11 cellular contexts compared by ENCODE assay signal in the genomic region with DNA sequence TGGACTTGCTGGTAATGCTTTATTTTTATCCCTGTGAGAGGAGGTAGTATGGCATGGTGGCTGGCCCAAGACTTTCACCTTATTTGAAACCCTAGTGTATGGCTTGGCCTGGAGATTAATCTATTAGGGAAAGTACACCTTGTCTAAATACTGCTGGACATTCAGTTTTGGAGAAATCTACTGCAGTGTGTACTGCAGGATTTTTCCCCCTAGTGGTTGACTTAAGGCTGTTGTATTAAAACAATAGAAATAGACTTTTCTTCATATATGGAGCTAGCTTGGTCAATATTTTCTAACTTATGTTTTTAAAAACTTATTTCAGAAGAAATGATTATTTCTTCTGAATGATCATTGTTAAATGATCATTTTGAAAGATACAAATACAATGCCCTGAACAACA. TPM values are rescaled to one million over a fixed set of nuclear protein-coding genes. Genes with fewer than 3 reads are reported as not detected.
DNase-seq lines count a peak whose midpoint lies in the region; ATAC-seq and TF ChIP-seq lines count a peak whose summit lies in the region.
"Had no signal": no experiment of that assay in that cellular context is flagged by ENCODE, and none has a peak within 500 bp of the region (broad histone marks: within the 10 kb centered on the region; RNA-seq: fewer than 3 reads in every experiment).

No MANE protein-coding gene starts in this region.

- no peak overlapping the region for H2AK5ac ChIP-seq in mesendoderm (ENCODE audit: low read length)

- H3K27ac ChIP-seq in cardiac muscle cell (no peak overlapping the region), PC-9 (no peak overlapping the region), fibroblast of lung (ENCODE audit: insufficient read depth, low read length) (no peak overlapping the region), mesendoderm (ENCODE audit: low read depth, low read length) (no peak overlapping the region)

- intact Hi-C loops in left ventricle myocardium superior (cut with micrococcal nuclease) (no loop called here), PC-9 (cut with micrococcal nuclease; ENCODE audit: unreplicated experiment) (no loop called here), CD14-positive monocyte (cut with micrococcal nuclease) (no loop called here)

- H3K9me3 ChIP-seq in cardiac muscle cell (ENCODE audit: low read depth) (no peaks in the 10 kb centered on the region), PC-9 (ENCODE audit: insufficient read depth, low read depth) (no peaks in the 10 kb centered on the region), fibroblast of lung (ENCODE audit: control insufficient read depth, insufficient read depth, low read depth, low read length) (no peaks in the 10 kb centered on the region)

- H3K4me2 ChIP-seq in PC-9 (no peak overlapping the region), fibroblast of lung (ENCODE audit: extremely low read depth, insufficient read depth, low read length) (no peak overlapping the region), mesendoderm (ENCODE audit: low read length) (no peak overlapping the region)

- H3K36me3 ChIP-seq in cardiac muscle cell: no peaks in the 10 kb centered on the region
- no peaks in the 10 kb centered on the region for H3K36me3 ChIP-seq in PC-9 (ENCODE audit: low read depth)
- no peaks in the 10 kb centered on the region for H3K36me3 ChIP-seq in fibroblast of lung (ENCODE audit: control insufficient read depth, insufficient read depth, low read length)
- H3K36me3 ChIP-seq in mesendoderm (ENCODE audit: control insufficient read depth, insufficient read depth, low read length): no peaks in the 10 kb centered on the region

- no peaks in the 10 kb centered on the region for H3K9me3 Mint-ChIP-seq in CD14-positive monocyte

- H3K27me3 Mint-ChIP-seq in CD14-positive monocyte (ENCODE audit: low read depth in 3 of 3): peaks cover 3 to 7% (median 5%) of the 10 kb centered on the region in 3 donors

- no peaks in the 10 kb centered on the region for H3F3A ChIP-seq in PC-9 (ENCODE audit: insufficient read depth, low read depth)

- H3K4me3 ChIP-seq in cardiac muscle cell (no peak overlapping the region), PC-9 (no peak overlapping the region), fibroblast of lung (replicated peaks in 1 of 4; ENCODE audit: control extremely low read depth in 1 of 4, insufficient read depth in 1 of 4, low read depth in 3 of 4, low read length in 4 of 4) (no peak overlapping the region), mesendoderm (ENCODE audit: low read length) (no peak overlapping the region)

- POLR2A ChIA-PET in PC-9 (lab: Charles Lee; ENCODE audit: unreplicated experiment): no interaction called here

- no peak overlapping the region for H3K27ac Mint-ChIP-seq in CD14-positive monocyte

- no peaks in the 10 kb centered on the region for H3K4me1 ChIP-seq in cardiac muscle cell (ENCODE audit: low read depth)
- H3K4me1 ChIP-seq in PC-9 (replicated peaks; ENCODE audit: insufficient read depth): no peaks in the 10 kb centered on the region
- no peaks in the 10 kb centered on the region for H3K4me1 ChIP-seq in fibroblast of lung (ENCODE audit: control insufficient read depth, extremely low read depth, insufficient read depth, low read length)
- no peaks in the 10 kb centered on the region for H3K4me1 ChIP-seq in mesendoderm (ENCODE audit: control insufficient read depth, low read depth, low read length)

- H3K23ac ChIP-seq in mesendoderm (ENCODE audit: low read length): no peak overlapping the region

- no peak overlapping the region for H3K9ac ChIP-seq in fibroblast of lung (ENCODE audit: insufficient read depth, low read length)
- H3K9ac ChIP-seq in mesendoderm (ENCODE audit: low read length): no peak overlapping the region

- ATAC-seq in left ventricle myocardium superior: no peak

- H3K27me3 ChIP-seq in cardiac muscle cell (peaks cover 11% of the 10 kb centered on the region), PC-9 (ENCODE audit: insufficient read depth, low read depth) (no peaks in the 10 kb centered on the region), fibroblast of lung (ENCODE audit: control insufficient read depth, insufficient read depth, low read length) (no peaks in the 10 kb centered on the region), mesendoderm (ENCODE audit: insufficient read depth, low read length, poor library complexity) (no peaks in the 10 kb centered on the region)

- H4K5ac ChIP-seq in mesendoderm (ENCODE audit: low read length): no peak overlapping the region

- H3K79me1 ChIP-seq in mesendoderm (ENCODE audit: low read length): no peaks in the 10 kb centered on the region

- TF ChIP-seq CTCF in cardiac muscle cell (IDR thresholded peaks at IDR 0.05; ENCODE audit: low read depth, low read length) (peak; percentile 36), PC-9 (conservative IDR thresholded peaks at IDR 0.05) (peak; percentile 48; the same call in 1 of the 2 replicates), fibroblast of lung (conservative IDR thresholded peaks at IDR 0.05 in 1 of 2, IDR thresholded peaks at IDR 0.05 in 1 of 2; ENCODE audit: low read depth in 1 of 2, low read length in 2 of 2) (peak; percentile 10 to 41), CD14-positive monocyte (IDR thresholded peaks at IDR 0.05) (no peak)

- H3K79me2 ChIP-seq in PC-9 (ENCODE audit: low read depth): no peaks in the 10 kb centered on the region
- no peaks in the 10 kb centered on the region for H3K79me2 ChIP-seq in fibroblast of lung (ENCODE audit: control insufficient read depth, insufficient read depth, low read length)
- no peaks in the 10 kb centered on the region for H3K79me2 ChIP-seq in mesendoderm (ENCODE audit: control insufficient read depth, insufficient read depth, low read length)

- H4K8ac ChIP-seq in mesendoderm (ENCODE audit: low read depth, low read length): no peak overlapping the region

- no peak overlapping the region for H2BK15ac ChIP-seq in mesendoderm (replicated peaks; ENCODE audit: low read depth)

- H2BK5ac ChIP-seq in mesendoderm (ENCODE audit: low read length): no peak overlapping the region

- no peak for DNase-seq in cardiac muscle cell (ENCODE audit: low read depth in 1 of 2, low spot score in 1 of 2)
- no peak for DNase-seq in left ventricle myocardium superior
- DNase-seq in PC-9: no peak
- no peak for DNase-seq in fibroblast of lung (ENCODE audit: low read depth in 2 of 2)
- DNase-seq in CD14-positive monocyte (ENCODE audit: low spot score): no peak
- no peak for DNase-seq in mesendoderm
- DNase-seq in iPS-NIHi7 (ENCODE audit: extremely low spot score): no peak
- no peak for DNase-seq in H4 (ENCODE audit: low spot score)
- DNase-seq: C1 segment of cervical spinal cord; kidney; stimulated activated CD4-positive, alpha-beta T cell treated with anti-CD3 and anti-CD28 coated beads, Interleukin-15, amount 100 ng/mL, for 24 hours had no signal

- H3K4ac ChIP-seq in mesendoderm (ENCODE audit: low read depth, low read length): no peak overlapping the region

- H3K18ac ChIP-seq in mesendoderm (ENCODE audit: low read length): no peak overlapping the region

- H3K36me3 Mint-ChIP-seq in CD14-positive monocyte: no peaks in the 10 kb centered on the region

- H4K20me1 ChIP-seq in PC-9 (ENCODE audit: insufficient read depth) (no peaks in the 10 kb centered on the region), fibroblast of lung (ENCODE audit: control insufficient read depth, extremely low read depth, insufficient read depth, low read length) (no peaks in the 10 kb centered on the region)

- H3K56ac ChIP-seq in mesendoderm (ENCODE audit: low read length): no peak overlapping the region

- peaks cover 5% of the 10 kb centered on the region for H3K4me1 Mint-ChIP-seq in CD14-positive monocyte

- no peak overlapping the region for H3K4me3 Mint-ChIP-seq in CD14-positive monocyte

- H2AFZ ChIP-seq in PC-9 (no peak overlapping the region), fibroblast of lung (ENCODE audit: low read length) (no peak overlapping the region)

- no peak overlapping the region for H2BK120ac ChIP-seq in mesendoderm (ENCODE audit: low read depth, low read length)

- CTCF ChIA-PET in PC-9 (lab: Charles Lee): no interaction called here

- no TSS peak for BruUV-seq in PC-9 (replicated peaks; lab: Mats Ljungman, UMichigan)

- H3K9me2 ChIP-seq in PC-9 (ENCODE audit: insufficient read depth): no peaks in the 10 kb centered on the region

RNA-seq across cellular contexts. Expression of a gene that starts 13.9 kb away (rescaled TPM):
- total RNA-seq in cardiac muscle cell (0.18 TPM in 2 replicates), left ventricle myocardium superior (not detected), PC-9 (2021) (not detected in 2 replicates), fibroblast of lung (under 0.01 TPM in 1 of 2 replicates, not detected in the other)
- polyA plus RNA-seq in cardiac muscle cell (0.24 TPM in 1 of 2 replicates, not detected in the other), fibroblast of lung (not detected in 2 replicates), CD14-positive monocyte (not detected)
- not detected in 2 replicates for polyA plus RNA-seq in fibroblast of lung (2012)
- polyA minus RNA-seq in fibroblast of lung (ENCODE audit: low replicate concordance): not detected in 2 replicates
- 0.31 TPM for polyA plus RNA-seq in mesendoderm (2013, experiment 1 of 2)
- 0.32 TPM for polyA plus RNA-seq in mesendoderm (2013, experiment 2 of 2)
- 0.25 TPM in 1 of 2 replicates, not detected in the other for total RNA-seq in H4 (2014; rRNA removed; shearing (Covaris generic))
